ENCODE assay signal across 23 cellular contexts in genomic region chr17:56310780-56311179, GRCh38.
"Had no signal": no experiment of that assay in that cellular context is flagged by ENCODE, and none has a peak within 500 bp of the region (broad histone marks: within the 10 kb centered on the region; RNA-seq: fewer than 3 reads in every experiment).

No MANE protein-coding gene starts in this region.

- H3K27me3 ChIP-seq: cardiac muscle cell, neural progenitor cell, ovary, tibial artery had no signal

- ATAC-seq: activated CD8-positive, alpha-beta T cell treated with anti-CD3 and anti-CD28 coated beads for 36 hours; left cardiac atrium; mucosa of descending colon; psoas muscle; right cardiac atrium; stimulated activated naive CD8-positive, alpha-beta T cell treated with anti-CD3 and anti-CD28 coated beads, Interleukin-15, Interleukin-2, amounts not matched to agents 100 U/mL and 50 U/mL, for 24 hours had no signal

- H3K9me3 Mint-ChIP-seq: activated CD8-positive, alpha-beta T cell treated with anti-CD3 and anti-CD28 coated beads for 36 hours; activated naive CD8-positive, alpha-beta T cell treated with anti-CD3 and anti-CD28 coated beads, Interleukin-2, amount 10 ng/mL, durations not matched to agents 7 days and 5 days; activated T-cell treated with anti-CD3 and anti-CD28 coated beads, Interleukin-2, amount 50 U/mL, for 24 hours; activated T-helper 2 cell treated with anti-CD3 and anti-CD28 coated beads, Interferon-gamma antibody, Interleukin-2, Interleukin-4, amounts not matched to agents 10 μg/mL and 5 μg/mL and 100 μg/mL, durations not matched to agents 14 hours and 24 hours and 36 hours; dendritic cell treated with granulocyte-macrophage colony-stimulating factor and Interleukin-4, amounts not matched to agents 40 ng/mL and 50 ng/mL, for 4 days had no signal

- H3K36me3 ChIP-seq: cardiac muscle cell, neural progenitor cell, ovary, tibial artery had no signal

- DNase-seq: activated CD4-positive, alpha-beta T cell treated with anti-CD3 and anti-CD28 coated beads, Interleukin-2, amount 10 ng/mL, durations not matched to agents 24 days and 14 days; activated CD8-positive, alpha-beta T cell treated with anti-CD3 and anti-CD28 coated beads for 36 hours; activated naive CD4-positive, alpha-beta T cell treated with Interleukin-2 at 50 U/mL for 16 hours; activated naive CD8-positive, alpha-beta T cell treated with anti-CD3 and anti-CD28 coated beads, Interleukin-2, amount 10 ng/mL, durations not matched to agents 7 days and 5 days; activated T-cell treated with anti-CD3 and anti-CD28 coated beads, Interleukin-2, amount 50 U/mL, for 24 hours; effector memory CD4-positive, alpha-beta T cell; foreskin fibroblast; hippocampal formation; left cardiac atrium; mesenchymal stem cell; mucosa of descending colon; naive B cell; ovary; psoas muscle; right cardiac atrium; stimulated activated naive CD8-positive, alpha-beta T cell treated with anti-CD3 and anti-CD28 coated beads, Interleukin-15, Interleukin-2, amounts not matched to agents 100 U/mL and 50 U/mL, for 24 hours; substantia nigra; tibial artery had no signal

- H3K9ac ChIP-seq: neural progenitor cell had no signal

- H3K4me1 ChIP-seq: neural progenitor cell, psoas muscle, tibial artery had no signal

- H3K27me3 Mint-ChIP-seq: dendritic cell treated with granulocyte-macrophage colony-stimulating factor and Interleukin-4, amounts not matched to agents 40 ng/mL and 50 ng/mL, for 4 days; naive B cell had no signal

- H3K4me3 ChIP-seq: cardiac muscle cell, mucosa of descending colon, neural progenitor cell, ovary, psoas muscle, skin epidermis, tibial artery had no signal

- H3K9me3 ChIP-seq: mucosa of descending colon, ovary, psoas muscle, tibial artery had no signal

- H3K4me2 ChIP-seq: neural progenitor cell had no signal

- H3K36me3 Mint-ChIP-seq: activated naive CD8-positive, alpha-beta T cell treated with anti-CD3 and anti-CD28 coated beads, Interleukin-2, amount 10 ng/mL, durations not matched to agents 7 days and 5 days; naive B cell; neural progenitor cell had no signal

- H3K4me3 Mint-ChIP-seq: activated CD4-positive, alpha-beta T cell treated with anti-CD3 and anti-CD28 coated beads, Interleukin-2, amount 10 ng/mL, durations not matched to agents 24 days and 14 days; activated CD8-positive, alpha-beta T cell treated with anti-CD3 and anti-CD28 coated beads for 36 hours; activated naive CD8-positive, alpha-beta T cell treated with anti-CD3 and anti-CD28 coated beads, Interleukin-2, amount 10 ng/mL, durations not matched to agents 7 days and 5 days; activated T-cell treated with anti-CD3 and anti-CD28 coated beads, Interleukin-2, amount 50 U/mL, for 24 hours; dendritic cell treated with granulocyte-macrophage colony-stimulating factor and Interleukin-4, amounts not matched to agents 40 ng/mL and 50 ng/mL, for 4 days; naive B cell; neural progenitor cell had no signal

- H3K27ac Mint-ChIP-seq: activated CD4-positive, alpha-beta T cell treated with anti-CD3 and anti-CD28 coated beads, Interleukin-2, amount 10 ng/mL, durations not matched to agents 24 days and 14 days; activated CD8-positive, alpha-beta T cell treated with anti-CD3 and anti-CD28 coated beads for 36 hours; activated naive CD8-positive, alpha-beta T cell treated with anti-CD3 and anti-CD28 coated beads, Interleukin-2, amount 10 ng/mL, durations not matched to agents 7 days and 5 days; activated T-cell treated with anti-CD3 and anti-CD28 coated beads, Interleukin-2, amount 50 U/mL, for 24 hours; activated T-helper 2 cell treated with anti-CD3 and anti-CD28 coated beads, Interferon-gamma antibody, Interleukin-2, Interleukin-4, amounts not matched to agents 10 μg/mL and 5 μg/mL and 100 μg/mL, durations not matched to agents 14 hours and 24 hours and 36 hours; dendritic cell treated with granulocyte-macrophage colony-stimulating factor and Interleukin-4, amounts not matched to agents 40 ng/mL and 50 ng/mL, for 4 days; neural progenitor cell had no signal

- H2AFZ ChIP-seq: neural progenitor cell had no signal

- H3K27ac ChIP-seq: cardiac muscle cell, neural progenitor cell, ovary, psoas muscle, skin epidermis, tibial artery had no signal

- H3K4me1 Mint-ChIP-seq: activated CD4-positive, alpha-beta T cell treated with anti-CD3 and anti-CD28 coated beads, Interleukin-2, amount 10 ng/mL, durations not matched to agents 24 days and 14 days; activated naive CD8-positive, alpha-beta T cell treated with anti-CD3 and anti-CD28 coated beads, Interleukin-2, amount 10 ng/mL, durations not matched to agents 7 days and 5 days; naive B cell had no signal
